11 cellular contexts compared by ENCODE assay signal in genomic region chr15:74844319-74845207, GRCh38. TPM values are rescaled to one million over a fixed set of nuclear protein-coding genes. Genes with fewer than 3 reads are reported as not detected.
A peak's percentile ranks its signal among the peaks of the same experiment; 100 is the strongest.
DNase-seq lines count a peak whose midpoint lies in the region; ATAC-seq and TF ChIP-seq lines count a peak whose summit lies in the region.
"Had no signal": no experiment of that assay in that cellular context is flagged by ENCODE, and none has a peak within 500 bp of the region (broad histone marks: within the 10 kb centered on the region; RNA-seq: fewer than 3 reads in every experiment).

No MANE protein-coding gene starts in this region.

- ATAC-seq in CD8-positive, alpha-beta T cell: no peak

- peak overlapping the region; percentile 90 for H3K27ac Mint-ChIP-seq in CD8-positive, alpha-beta T cell

- no peaks in the 10 kb centered on the region for H3K9me2 ChIP-seq in Loucy (replicated peaks; ENCODE audit: low read depth, low read length)

- H3K4me3 Mint-ChIP-seq in CD8-positive, alpha-beta T cell: peak overlapping the region; percentile 63

- CTCF ChIA-PET in CD8-positive, alpha-beta T cell (lab: Charles Lee): interaction anchor here (0.8 to 6.1 kb wide), 14 partner anchors 13 to 75 kb away, joined by 3 to 62 read pairs (median 5); partner anchors contain the start of genes FAM219B and MPI

- peaks cover 41% of the 10 kb centered on the region for H3K36me3 Mint-ChIP-seq in CD8-positive, alpha-beta T cell

- peak in 1 of 7 experiments; percentile 15 for DNase-seq in CD8-positive, alpha-beta T cell
- DNase-seq in colonic mucosa: no peak
- DNase-seq in HuH-7.5 (ENCODE audit: low spot score): no peak
- no peak for DNase-seq in glomerular visceral epithelial cell (ENCODE audit: extremely low spot score)
- no peak for DNase-seq in GM03348 (ENCODE audit: low spot score)
- DNase-seq in NCI-H2107 treated with DMSO at 0.1 percent for 48 hours (lab: John Stamatoyannopoulos, UW; ENCODE audit: unreplicated experiment): no peak
- DNase-seq: NCI-H774 had no signal

- H3K4me3 ChIP-seq in CD8-positive, alpha-beta T cell (ENCODE audit: low read depth, low read length): peak overlapping the region; percentile 12
- H3K4me3 ChIP-seq in Loucy (ENCODE audit: low read length, poor library complexity, severe bottlenecking) (peak overlapping the region; percentile 94), colonic mucosa (no peak overlapping the region), parathyroid adenoma (ENCODE audit: low read depth, low read length) (no peak overlapping the region)

- H3K4me2 ChIP-seq in Loucy (ENCODE audit: low read depth, low read length, poor library complexity, severe bottlenecking): peak overlapping the region; percentile 91
- H3K4me2 ChIP-seq in parathyroid adenoma (ENCODE audit: low read length): no peak overlapping the region

- H3K79me2 ChIP-seq in Loucy (ENCODE audit: insufficient read depth, low read length) (peaks cover 21% of the 10 kb centered on the region), parathyroid adenoma (no peaks in the 10 kb centered on the region)

- no peaks in the 10 kb centered on the region for H3K9me3 ChIP-seq in CD8-positive, alpha-beta T cell (ENCODE audit: low read length)
- no peaks in the 10 kb centered on the region for H3K9me3 ChIP-seq in Loucy (ENCODE audit: insufficient read depth, low read depth, low read length)
- no peaks in the 10 kb centered on the region for H3K9me3 ChIP-seq in colonic mucosa
- no peaks in the 10 kb centered on the region for H3K9me3 ChIP-seq in parathyroid adenoma (ENCODE audit: control insufficient read depth, low read length)

- no peaks in the 10 kb centered on the region for H3K9me3 Mint-ChIP-seq in CD8-positive, alpha-beta T cell

- peaks cover 43% of the 10 kb centered on the region for H3K4me1 ChIP-seq in CD8-positive, alpha-beta T cell (ENCODE audit: insufficient read depth, low read length)
- H3K4me1 ChIP-seq in Loucy (ENCODE audit: insufficient read depth, low read length, poor library complexity, severe bottlenecking) (peaks cover 40% of the 10 kb centered on the region), colonic mucosa (peaks cover 17% of the 10 kb centered on the region), parathyroid adenoma (peaks cover 29% of the 10 kb centered on the region)

- no peaks in the 10 kb centered on the region for H3K27me3 ChIP-seq in CD8-positive, alpha-beta T cell (ENCODE audit: insufficient read depth, low read length)
- H3K27me3 ChIP-seq in Loucy (ENCODE audit: insufficient read depth, low read length, poor library complexity, severe bottlenecking) (no peaks in the 10 kb centered on the region), colonic mucosa (no peaks in the 10 kb centered on the region), parathyroid adenoma (ENCODE audit: control insufficient read depth, insufficient read depth, low read length) (no peaks in the 10 kb centered on the region)

- peaks cover 48% of the 10 kb centered on the region for H3K4me1 Mint-ChIP-seq in CD8-positive, alpha-beta T cell (ENCODE audit: low read depth)

- H3K36me3 ChIP-seq in CD8-positive, alpha-beta T cell (ENCODE audit: insufficient read depth, low read length): peaks cover 22% of the 10 kb centered on the region
- H3K36me3 ChIP-seq in Loucy (ENCODE audit: insufficient read depth, low read length): peaks cover 22% of the 10 kb centered on the region; the same call in 1 of the 2 replicates
- peaks cover 6% of the 10 kb centered on the region for H3K36me3 ChIP-seq in colonic mucosa
- H3K36me3 ChIP-seq in parathyroid adenoma (ENCODE audit: control insufficient read depth, insufficient read depth, low read length): no peaks in the 10 kb centered on the region

- peaks cover 3% of the 10 kb centered on the region for H4K20me1 ChIP-seq in Loucy (ENCODE audit: insufficient read depth, low read length, poor library complexity, severe bottlenecking)

- TF ChIP-seq CTCF in CD8-positive, alpha-beta T cell (IDR thresholded peaks at IDR 0.05): no peak
- TF ChIP-seq CTCF in Loucy (conservative IDR thresholded peaks at IDR 0.05; ENCODE audit: low read length) (no peak), colonic mucosa (IDR thresholded peaks at IDR 0.05) (no peak), parathyroid adenoma (IDR thresholded peaks at IDR 0.05) (no peak)

- peak overlapping the region; percentile 85 for H3K9ac ChIP-seq in Loucy (ENCODE audit: low read depth, low read length, poor library complexity, severe bottlenecking)
- no peak overlapping the region for H3K9ac ChIP-seq in colonic mucosa (ENCODE audit: low read depth in 2 of 2, low read length in 2 of 2)
- no peak overlapping the region for H3K9ac ChIP-seq in parathyroid adenoma

- no peaks in the 10 kb centered on the region for H3K27me3 Mint-ChIP-seq in CD8-positive, alpha-beta T cell (ENCODE audit: low read depth)

- H2AFZ ChIP-seq in Loucy (ENCODE audit: low read length) (no peak overlapping the region), parathyroid adenoma (no peak overlapping the region)

- peak overlapping the region; percentile 47 for H3K27ac ChIP-seq in CD8-positive, alpha-beta T cell (ENCODE audit: low read depth, low read length)
- H3K27ac ChIP-seq in colonic mucosa: peak overlapping the region; percentile 16
- H3K27ac ChIP-seq in parathyroid adenoma: peak overlapping the region; percentile 86

- intact Hi-C loops in CD8-positive, alpha-beta T cell (cut with DNase I, micrococcal nuclease): loop anchor here (1.0 to 5.0 kb wide), 3 partner anchors 57 to 358 kb away; partner anchors contain the start of gene C15orf39 (in 1 of the 2)
- intact Hi-C loops in colonic mucosa (cut with DNase I): loop anchor here (5.0 kb wide), 1 partner anchor 58 kb away; no protein-coding TSS in a partner anchor

- POLR2A ChIA-PET in CD8-positive, alpha-beta T cell (lab: Charles Lee): interaction anchor here (1.1 to 3.7 kb wide), 8 partner anchors 23 to 64 kb away, joined by 3 to 16 read pairs (median 4); partner anchors contain the start of genes FAM219B and MPI

- no peaks in the 10 kb centered on the region; the same call in 1 of the 2 replicates for H3F3A ChIP-seq in Loucy (ENCODE audit: low read depth)

RNA-seq across cellular contexts. Expression of gene ULK3, which starts 1.6 kb away (rescaled TPM):
- total RNA-seq in CD8-positive, alpha-beta T cell: 10 to 100 TPM; 34.3 to 35.1 TPM
- 10 to 100 TPM; 45.6 to 50.7 TPM for total RNA-seq in colonic mucosa

RNA-seq across cellular contexts. Expression of gene CPLX3, which starts 18.1 kb away (rescaled TPM):
- total RNA-seq in CD8-positive, alpha-beta T cell: under 1 TPM; 0.19 to 0.36 TPM
- not detected for total RNA-seq in colonic mucosa
- total RNA-seq: Daoy had no signal

RNA-seq across cellular contexts. Expression of gene SCAMP2, which starts 28.6 kb away (rescaled TPM):
- total RNA-seq in CD8-positive, alpha-beta T cell: 10 to 100 TPM; 48.7 to 57.2 TPM
- 100 to 1,000 TPM; 152 to 204 TPM for total RNA-seq in colonic mucosa

RNA-seq across cellular contexts. Expression of gene LMAN1L, which starts 31.9 kb away (rescaled TPM):
- total RNA-seq in CD8-positive, alpha-beta T cell: not detected
- not detected for total RNA-seq in colonic mucosa
- total RNA-seq: Daoy, temporal lobe had no signal

RNA-seq across cellular contexts. Expression of gene MPI, which starts 45.3 kb away (rescaled TPM):
- 10 to 100 TPM; 18.3 to 19.9 TPM for total RNA-seq in CD8-positive, alpha-beta T cell
- 10 to 100 TPM; 50.7 to 68.0 TPM for total RNA-seq in colonic mucosa

Comparison
In these comparisons a context has a peak if more than half of its experiments do, and no peak if none do; other contexts are left out.
1. H3K27ac ChIP-seq: peak in every context shown above with its lines; median percentile 86 in parathyroid adenoma; 47 in CD8-positive, alpha-beta T cell; 16 in colonic mucosa.
2. H3K4me3 ChIP-seq: peak in CD8-positive, alpha-beta T cell (single experiment) and Loucy (single experiment); none in colonic mucosa (single experiment) and parathyroid adenoma (single experiment).